In genomic region chrX:10135561-10136399, GRCh38 we compare ENCODE assay signal across 22 cellular contexts. TPM values are rescaled to one million over a fixed set of nuclear protein-coding genes. Genes with fewer than 3 reads are reported as not detected.
"Had no signal": no experiment of that assay in that cellular context is flagged by ENCODE, and none has a peak within 500 bp of the region (broad histone marks: within the 10 kb centered on the region; RNA-seq: fewer than 3 reads in every experiment).

No MANE protein-coding gene starts in this region.

- H3K27ac ChIP-seq: breast epithelium, PC-9, SK-N-MC had no signal

- H2AFZ ChIP-seq: PC-9 had no signal

- FAIRE-seq: TTC549 had no signal

- H3K4me3 ChIP-seq: breast epithelium, PC-9, SK-N-MC had no signal

- H3K27me3 ChIP-seq: breast epithelium had no signal

- ATAC-seq: activated T-cell treated with anti-CD3 and anti-CD28 coated beads, Interleukin-2, amount 50 U/mL, for 72 hours; T-cell had no signal

- H3K36me3 ChIP-seq: breast epithelium had no signal

- H3K4me1 ChIP-seq: breast epithelium had no signal

- H3K9me3 ChIP-seq: breast epithelium had no signal

- H3K4me2 ChIP-seq: PC-9 had no signal

- DNase-seq: activated CD4-positive, alpha-beta memory T cell treated with anti-CD3 and anti-CD28 coated beads, Interleukin-2, amount 10 ng/mL, durations not matched to agents 7 days and 5 days; activated CD4-positive, alpha-beta T cell treated with anti-CD3 and anti-CD28 coated beads, Interleukin-2, amount 10 ng/mL, durations not matched to agents 7 days and 5 days; activated CD4-positive, CD25-positive, alpha-beta regulatory T cell; activated CD8-positive, alpha-beta memory T cell treated with anti-CD3 and anti-CD28 coated beads, Interleukin-2, amount 50 U/mL, for 4 hours; activated gamma-delta T cell treated with Interleukin-2 at 50 U/mL for 16 hours; activated naive CD4-positive, alpha-beta T cell treated with anti-CD3 and anti-CD28 coated beads, Interleukin-2, amount 10 ng/mL, durations not matched to agents 7 days and 5 days; activated naive CD8-positive, alpha-beta T cell treated with anti-CD3 and anti-CD28 coated beads for 36 hours; activated T-cell treated with anti-CD3 and anti-CD28 coated beads, Interleukin-2, amount 50 U/mL, for 72 hours; KG1; NCI-H1092; NCI-H1930; NCI-H2171; NCI-H345; NCI-H69; PC-9; SIG-M5; T-cell; T-helper 2 cell; T1000 had no signal

RNA-seq across cellular contexts. Expression of gene CLCN4, which starts 21.0 kb away (rescaled TPM):
- total RNA-seq: activated CD4-positive, alpha-beta memory T cell treated with anti-CD3 and anti-CD28 coated beads, Interleukin-2, amount 10 ng/mL, durations not matched to agents 7 days and 5 days; activated CD4-positive, alpha-beta T cell treated with anti-CD3 and anti-CD28 coated beads, Interleukin-2, amount 10 ng/mL, durations not matched to agents 7 days and 5 days had no signal
